In the genomic region with DNA sequence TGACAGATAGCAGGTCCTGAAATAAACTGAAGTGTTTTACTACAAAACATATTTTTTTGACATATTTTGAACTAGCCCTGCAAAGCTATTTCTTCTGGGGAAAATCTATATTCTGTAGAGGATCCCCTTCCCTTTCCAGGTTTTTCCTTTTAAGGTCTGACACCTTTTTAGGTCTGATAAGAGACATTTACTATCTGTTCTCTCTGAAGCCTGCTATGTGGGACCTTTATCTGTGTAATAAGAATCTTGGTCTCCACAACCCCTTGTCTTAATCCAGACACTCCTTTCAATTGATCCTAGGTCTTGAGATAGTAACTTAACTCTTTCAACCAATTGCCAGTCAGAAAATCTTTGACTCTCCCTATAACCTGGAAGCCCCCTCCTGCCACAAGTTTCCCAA, we compare ENCODE assay signal across 18 cellular contexts. TPM values are rescaled to one million over a fixed set of nuclear protein-coding genes. Genes with fewer than 3 reads are reported as not detected.
DNase-seq lines count a peak whose midpoint lies in the region; TF ChIP-seq lines count a peak whose summit lies in the region.
"Had no signal": no experiment of that assay in that cellular context is flagged by ENCODE, and none has a peak within 500 bp of the region (broad histone marks: within the 10 kb centered on the region; RNA-seq: fewer than 3 reads in every experiment).

No MANE protein-coding gene starts in this region.

- H3K9ac ChIP-seq in Loucy (ENCODE audit: low read depth, low read length, poor library complexity, severe bottlenecking) (no peak overlapping the region), endodermal cell (ENCODE audit: extremely low read depth, low read length, poor library complexity, severe bottlenecking) (no peak overlapping the region), neural progenitor cell (no peak overlapping the region)

- H3K4me1 Mint-ChIP-seq in activated naive CD8-positive, alpha-beta T cell (ENCODE audit: low read depth) = peaks cover 49% of the 10 kb centered on the region
- H3K4me1 Mint-ChIP-seq in activated naive CD8-positive, alpha-beta T cell treated with anti-CD3 and anti-CD28 coated beads for 36 hours = peaks cover 40% of the 10 kb centered on the region
- H3K4me1 Mint-ChIP-seq in endodermal cell = peaks cover 13% of the 10 kb centered on the region
- peaks cover 14% of the 10 kb centered on the region for H3K4me1 Mint-ChIP-seq in neural progenitor cell

- H4K20me1 ChIP-seq in Loucy (ENCODE audit: insufficient read depth, low read length, poor library complexity, severe bottlenecking) (peaks cover 4% of the 10 kb centered on the region), neural progenitor cell (ENCODE audit: low read depth) (no peaks in the 10 kb centered on the region)

- H3F3A ChIP-seq in Loucy (ENCODE audit: low read depth) = no peaks in the 10 kb centered on the region
- H3F3A ChIP-seq in neural progenitor cell (ENCODE audit: low read depth) = peaks cover 10% of the 10 kb centered on the region

- H3K9me3 ChIP-seq in Loucy (ENCODE audit: insufficient read depth, low read depth, low read length) = peaks cover 11% of the 10 kb centered on the region; the same call in 1 of the 2 replicates
- peaks cover 88% of the 10 kb centered on the region for H3K9me3 ChIP-seq in endodermal cell (ENCODE audit: control insufficient read depth, low read length)
- peaks cover 5% of the 10 kb centered on the region for H3K9me3 ChIP-seq in neural progenitor cell (ENCODE audit: low read depth)
- H3K9me3 ChIP-seq: A549 had no signal

- no peak overlapping the region for H3K27ac Mint-ChIP-seq in activated naive CD8-positive, alpha-beta T cell
- no peak overlapping the region for H3K27ac Mint-ChIP-seq in activated naive CD8-positive, alpha-beta T cell treated with anti-CD3 and anti-CD28 coated beads for 36 hours
- H3K27ac Mint-ChIP-seq in endodermal cell (no peak overlapping the region), neural progenitor cell (no peak overlapping the region)

- DNase-seq in activated naive CD8-positive, alpha-beta T cell treated with anti-CD3 and anti-CD28 coated beads for 36 hours = no peak
- no peak for DNase-seq in endodermal cell
- no peak for DNase-seq in neural progenitor cell (ENCODE audit: low spot score)
- no peak for DNase-seq in amygdala (lab: John Stamatoyannopoulos, UW)
- no peak for DNase-seq in stimulated activated CD4-positive, alpha-beta T cell treated with anti-CD3 and anti-CD28 coated beads, Interleukin-15, amount 100 ng/mL, for 24 hours
- DNase-seq in NCI-H526 treated with DMSO at 0.1 percent for 48 hours (lab: John Stamatoyannopoulos, UW) = no peak
- DNase-seq: DMS79 treated with DMSO at 0.1 percent for 48 hours, GOT3, Kasumi-1, MV-4-11, NCI-H1436, NCI-H2029 treated with DMSO at 0.1 percent for 48 hours, NCI-H510A treated with DMSO at 0.1 percent for 48 hours, SIG-M5 had no signal

- H3K4me2 ChIP-seq in Loucy (ENCODE audit: low read depth, low read length, poor library complexity, severe bottlenecking) (peak overlapping the region; percentile 34), neural progenitor cell (peak overlapping the region; percentile 44)
- H3K4me2 ChIP-seq: A549 had no signal

- H3K9me2 ChIP-seq in Loucy (replicated peaks; ENCODE audit: low read depth, low read length) = no peaks in the 10 kb centered on the region

- H3K4me3 ChIP-seq in Loucy (ENCODE audit: low read length, poor library complexity, severe bottlenecking) (no peak overlapping the region), endodermal cell (ENCODE audit: low read length) (peak overlapping the region; percentile 80), neural progenitor cell (no peak overlapping the region)
- H3K4me3 ChIP-seq: A549 had no signal

- peaks cover 5% of the 10 kb centered on the region for H3K36me3 Mint-ChIP-seq in activated naive CD8-positive, alpha-beta T cell
- H3K36me3 Mint-ChIP-seq in activated naive CD8-positive, alpha-beta T cell treated with anti-CD3 and anti-CD28 coated beads for 36 hours = peaks cover 84% of the 10 kb centered on the region
- H3K36me3 Mint-ChIP-seq in endodermal cell (ENCODE audit: low read depth) (peaks cover 57% of the 10 kb centered on the region), neural progenitor cell (peaks cover 2% of the 10 kb centered on the region)

- H3K4me1 ChIP-seq in Loucy (ENCODE audit: insufficient read depth, low read length, poor library complexity, severe bottlenecking) = peaks cover 17% of the 10 kb centered on the region
- H3K4me1 ChIP-seq in endodermal cell (ENCODE audit: control insufficient read depth, insufficient read depth, low read length) = no peaks in the 10 kb centered on the region
- H3K4me1 ChIP-seq in neural progenitor cell = peaks cover 20% of the 10 kb centered on the region

- H3K79me2 ChIP-seq in Loucy (ENCODE audit: insufficient read depth, low read length) (peaks cover 23% of the 10 kb centered on the region; the same call in 1 of the 2 replicates), neural progenitor cell (ENCODE audit: low read depth) (no peaks in the 10 kb centered on the region)

- H3K27me3 ChIP-seq in Loucy (ENCODE audit: insufficient read depth, low read length, poor library complexity, severe bottlenecking) (peaks cover 11% of the 10 kb centered on the region), endodermal cell (ENCODE audit: control insufficient read depth, insufficient read depth, low read length, poor library complexity, severe bottlenecking) (no peaks in the 10 kb centered on the region), neural progenitor cell (peaks cover 17% of the 10 kb centered on the region)

- H2AFZ ChIP-seq in Loucy (ENCODE audit: low read length) (no peak overlapping the region), neural progenitor cell (replicated peaks) (peak overlapping the region; percentile 92)

- no peaks in the 10 kb centered on the region for H3K27me3 Mint-ChIP-seq in activated naive CD8-positive, alpha-beta T cell
- peaks cover 4% of the 10 kb centered on the region for H3K27me3 Mint-ChIP-seq in activated naive CD8-positive, alpha-beta T cell treated with anti-CD3 and anti-CD28 coated beads for 36 hours
- no peaks in the 10 kb centered on the region for H3K27me3 Mint-ChIP-seq in endodermal cell (ENCODE audit: insufficient read depth)
- peaks cover 3% of the 10 kb centered on the region for H3K27me3 Mint-ChIP-seq in neural progenitor cell (ENCODE audit: insufficient read depth, low read depth)

- peaks cover under 1% of the 10 kb centered on the region for H3K9me3 Mint-ChIP-seq in activated naive CD8-positive, alpha-beta T cell (ENCODE audit: low read depth)
- peaks cover 11% of the 10 kb centered on the region for H3K9me3 Mint-ChIP-seq in activated naive CD8-positive, alpha-beta T cell treated with anti-CD3 and anti-CD28 coated beads for 36 hours
- H3K9me3 Mint-ChIP-seq in endodermal cell (peaks cover 84% of the 10 kb centered on the region), neural progenitor cell (peaks cover 9% of the 10 kb centered on the region)

- TF ChIP-seq CTCF in Loucy (conservative IDR thresholded peaks at IDR 0.05; ENCODE audit: low read length) (no peak), endodermal cell (conservative IDR thresholded peaks at IDR 0.05) (no peak), neural progenitor cell (IDR thresholded peaks at IDR 0.05) (no peak)

- peaks cover 2% of the 10 kb centered on the region; the same call in 1 of the 2 replicates for H3K36me3 ChIP-seq in Loucy (ENCODE audit: insufficient read depth, low read length)
- peaks cover 7% of the 10 kb centered on the region for H3K36me3 ChIP-seq in endodermal cell (ENCODE audit: control insufficient read depth, insufficient read depth, low read length)
- no peaks in the 10 kb centered on the region for H3K36me3 ChIP-seq in neural progenitor cell

- peak overlapping the region; percentile 11 for H3K4me3 Mint-ChIP-seq in activated naive CD8-positive, alpha-beta T cell
- H3K4me3 Mint-ChIP-seq in activated naive CD8-positive, alpha-beta T cell treated with anti-CD3 and anti-CD28 coated beads for 36 hours = no peak overlapping the region
- H3K4me3 Mint-ChIP-seq in endodermal cell (no peak overlapping the region), neural progenitor cell (no peak overlapping the region)

- peak overlapping the region; percentile 2 for H3K27ac ChIP-seq in endodermal cell (ENCODE audit: low read depth, low read length)
- H3K27ac ChIP-seq in neural progenitor cell = no peak overlapping the region
- H3K27ac ChIP-seq: A549, C4-2B had no signal

RNA-seq across cellular contexts. Expression of a gene that starts 5.5 kb away (rescaled TPM):
- total RNA-seq in activated naive CD8-positive, alpha-beta T cell treated with anti-CD3 and anti-CD28 coated beads for 36 hours = 10 to 100 TPM; 42.2 to 46.6 TPM
- total RNA-seq in endodermal cell (10 to 100 TPM; 24.7 to 27.3 TPM), neural progenitor cell (ENCODE audit: low replicate concordance) (65.2 and 66.5 TPM in 2 replicates)
- 29.9 TPM for polyA plus RNA-seq in endodermal cell (2013, experiment 1 of 2)
- polyA plus RNA-seq in endodermal cell (2013, experiment 2 of 2) = 27.3 TPM
